Comparison of ENCODE assay signal across 2 cellular contexts in the genomic region with DNA sequence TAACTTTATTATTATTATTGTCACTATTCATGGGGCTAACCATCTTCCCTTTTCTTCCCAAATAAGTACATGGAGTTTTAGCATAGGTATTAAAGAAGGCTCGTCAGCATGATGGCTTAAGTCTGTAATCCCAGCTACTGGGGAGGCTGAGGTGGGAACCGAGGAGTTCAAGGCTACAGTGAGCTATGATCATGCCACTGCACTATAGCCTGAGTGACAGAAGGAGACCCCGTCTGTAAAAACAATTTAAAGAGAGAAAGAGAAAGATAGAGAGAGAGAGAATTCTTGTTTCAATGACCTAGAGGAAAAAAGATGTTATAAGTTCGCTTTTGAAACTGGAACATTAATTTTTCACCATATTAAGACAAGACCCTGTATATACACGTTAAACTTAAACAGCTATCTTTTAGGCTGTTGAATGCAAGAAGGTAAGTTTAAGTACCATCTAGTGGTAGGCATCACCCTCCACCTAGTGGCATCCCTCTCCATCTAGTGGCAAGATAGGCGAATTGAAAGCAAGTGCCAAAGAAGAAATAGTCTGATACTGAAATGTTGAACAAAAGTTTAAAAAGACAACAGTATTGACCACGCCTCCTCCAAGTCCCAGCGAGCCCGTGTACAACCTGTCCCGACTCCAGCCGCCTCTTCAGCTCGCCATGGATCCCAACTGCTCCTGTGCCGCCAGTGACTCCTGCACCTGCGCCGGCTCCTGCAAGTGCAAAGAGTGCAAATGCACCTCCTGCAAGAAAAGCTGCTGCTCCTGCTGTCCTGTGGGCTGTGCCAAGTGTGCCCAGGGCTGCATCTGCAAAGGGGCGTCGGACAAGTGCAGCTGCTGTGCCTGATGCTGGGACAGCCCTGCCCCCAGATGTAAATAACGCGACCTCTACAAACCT.
A peak's percentile ranks its signal among the peaks of the same experiment; 100 is the strongest.
TF ChIP-seq lines count a peak whose summit lies in the region.

No MANE protein-coding gene starts in this region.

TF ChIP-seq in HEK293, 187 proteins besides CTCF, POLR2A, EP300 and RAD21:
- TF ChIP-seq HOXA7 (CRISPR knock-in tag; IDR thresholded peaks at IDR 0.05; ENCODE audit: borderline replicate concordance), result no peak
- peak; percentile 73 for TF ChIP-seq ZNF654 (tag by site-specific recombination; IDR thresholded peaks at IDR 0.05; ENCODE audit: low read depth)

TF ChIP-seq in GM12878, 131 proteins besides CTCF, POLR2A, EP300 and RAD21:
- TF ChIP-seq NRF1 (conservative IDR thresholded peaks at IDR 0.05; ENCODE audit: low read depth, low read length) (no peak), SMC3 (IDR thresholded peaks at IDR 0.05; ENCODE audit: borderline replicate concordance, low read length) (peak; percentile 89), YY1 (IDR thresholded peaks at IDR 0.05; ENCODE audit: low read depth, low read length) (peak; percentile 49; the same call in 1 of the 2 replicates)
